21 cellular contexts compared by ENCODE assay signal in the genomic region with DNA sequence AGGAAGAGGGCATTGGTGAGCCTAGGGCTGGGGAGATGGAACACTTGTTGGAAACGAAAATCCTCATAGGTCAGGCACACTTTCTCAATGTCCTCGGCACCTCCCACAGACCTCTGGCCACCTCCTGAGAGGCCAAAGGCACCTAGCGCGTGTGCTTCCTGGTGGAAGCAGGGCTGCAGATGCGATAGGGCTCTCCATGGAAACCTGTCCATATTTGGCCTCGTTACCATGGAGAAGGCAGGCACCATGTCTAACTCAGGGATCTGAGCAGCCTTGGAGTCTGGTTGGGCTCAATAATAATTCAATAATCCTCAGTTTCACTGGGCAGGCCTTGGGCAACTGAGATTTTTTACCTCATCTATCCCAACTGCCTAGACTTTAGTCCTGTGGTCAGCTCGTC. TPM values are rescaled to one million over a fixed set of nuclear protein-coding genes. Genes with fewer than 3 reads are reported as not detected.
"Had no signal": no experiment of that assay in that cellular context is flagged by ENCODE, and none has a peak within 500 bp of the region (broad histone marks: within the 10 kb centered on the region; RNA-seq: fewer than 3 reads in every experiment).

No MANE protein-coding gene starts in this region.

- H3K36me3 Mint-ChIP-seq: activated naive CD4-positive, alpha-beta T cell treated with anti-CD3 and anti-CD28 coated beads, Interleukin-2, amount 10 ng/mL, durations not matched to agents 7 days and 5 days; naive thymus-derived CD4-positive, alpha-beta T cell; type B pancreatic cell had no signal

- H3K4me1 Mint-ChIP-seq: activated naive CD4-positive, alpha-beta T cell treated with anti-CD3 and anti-CD28 coated beads, Interleukin-2, amount 10 ng/mL, durations not matched to agents 7 days and 5 days; activated naive CD8-positive, alpha-beta T cell treated with anti-CD3 and anti-CD28 coated beads, Interleukin-2, amount 50 U/mL, for 24 hours; T-helper 17 cell had no signal

- ATAC-seq: activated naive CD8-positive, alpha-beta T cell treated with anti-CD3 and anti-CD28 coated beads, Interleukin-2, amount 50 U/mL, for 24 hours; activated T-cell treated with anti-CD3 and anti-CD28 coated beads, Interleukin-2, amount 50 U/mL, for 4 hours; heart right ventricle; left lobe of liver; naive thymus-derived CD4-positive, alpha-beta T cell; T-helper 17 cell had no signal

- H3K4me1 ChIP-seq: heart right ventricle, spleen had no signal

- DNase-seq: activated CD4-positive, alpha-beta T cell treated with anti-CD3 and anti-CD28 coated beads for 4 hours; activated CD4-positive, alpha-beta T cell treated with anti-CD3 and anti-CD28 coated beads, Interleukin-2, amount 50 U/mL, for 48 hours; activated CD4-positive, CD25-positive, alpha-beta regulatory T cell; activated CD8-positive, alpha-beta memory T cell treated with anti-CD3 and anti-CD28 coated beads, Interleukin-2, amount 50 U/mL, for 48 hours; activated naive CD4-positive, alpha-beta T cell treated with anti-CD3 and anti-CD28 coated beads, Interleukin-2, amount 10 ng/mL, durations not matched to agents 7 days and 5 days; activated naive CD8-positive, alpha-beta T cell treated with anti-CD3 and anti-CD28 coated beads, Interleukin-2, amount 50 U/mL, for 24 hours; activated T-cell treated with anti-CD3 and anti-CD28 coated beads, Interleukin-2, amount 50 U/mL, for 4 hours; heart right ventricle; naive thymus-derived CD4-positive, alpha-beta T cell; spleen; stimulated activated CD4-positive, alpha-beta T cell treated with anti-CD3 and anti-CD28 coated beads, Interleukin-4, amount 100 ng/mL, for 24 hours; stimulated activated naive CD4-positive, alpha-beta T cell treated with Interleukin-2 at 50 U/mL for 16 hours; T-helper 17 cell had no signal

- H3K4me3 Mint-ChIP-seq: activated naive CD4-positive, alpha-beta T cell treated with anti-CD3 and anti-CD28 coated beads, Interleukin-2, amount 10 ng/mL, durations not matched to agents 7 days and 5 days; activated naive CD8-positive, alpha-beta T cell treated with anti-CD3 and anti-CD28 coated beads, Interleukin-2, amount 50 U/mL, for 24 hours; activated T-cell treated with anti-CD3 and anti-CD28 coated beads, Interleukin-2, amount 50 U/mL, for 4 hours; brain; naive thymus-derived CD4-positive, alpha-beta T cell; T-helper 17 cell; type B pancreatic cell had no signal

- H3K9me3 Mint-ChIP-seq: activated naive CD4-positive, alpha-beta T cell treated with anti-CD3 and anti-CD28 coated beads, Interleukin-2, amount 10 ng/mL, durations not matched to agents 7 days and 5 days; activated naive CD8-positive, alpha-beta T cell treated with anti-CD3 and anti-CD28 coated beads, Interleukin-2, amount 50 U/mL, for 24 hours; activated T-cell treated with anti-CD3 and anti-CD28 coated beads, Interleukin-2, amount 50 U/mL, for 4 hours; activated T-helper 2 cell treated with anti-CD3 and anti-CD28 coated beads, Interferon-gamma antibody, Interleukin-2, Interleukin-4, amounts not matched to agents 10 μg/mL and 5 μg/mL and 100 μg/mL, durations not matched to agents 14 hours and 24 hours and 36 hours; type B pancreatic cell had no signal

- H3K27ac Mint-ChIP-seq: activated naive CD4-positive, alpha-beta T cell treated with anti-CD3 and anti-CD28 coated beads, Interleukin-2, amount 10 ng/mL, durations not matched to agents 7 days and 5 days; activated naive CD8-positive, alpha-beta T cell treated with anti-CD3 and anti-CD28 coated beads, Interleukin-2, amount 50 U/mL, for 24 hours; activated T-helper 2 cell treated with anti-CD3 and anti-CD28 coated beads, Interferon-gamma antibody, Interleukin-2, Interleukin-4, amounts not matched to agents 10 μg/mL and 5 μg/mL and 100 μg/mL, durations not matched to agents 14 hours and 24 hours and 36 hours; naive thymus-derived CD4-positive, alpha-beta T cell; T-helper 17 cell; type B pancreatic cell had no signal

- H3K9me3 ChIP-seq: heart right ventricle, spleen, thoracic aorta had no signal

- H3K27me3 Mint-ChIP-seq: activated naive CD8-positive, alpha-beta T cell treated with anti-CD3 and anti-CD28 coated beads, Interleukin-2, amount 50 U/mL, for 24 hours; naive thymus-derived CD4-positive, alpha-beta T cell; T-helper 17 cell; type B pancreatic cell had no signal

- H3K36me3 ChIP-seq: spleen, thoracic aorta had no signal

- H3K27ac ChIP-seq: heart right ventricle, spleen, thoracic aorta had no signal

- H3K4me3 ChIP-seq: heart right ventricle, lung, spleen, thoracic aorta had no signal

RNA-seq across cellular contexts. Expression of a gene that starts 58.3 kb away (rescaled TPM):
- total RNA-seq: fibroblast of villous mesenchyme had no signal
- polyA plus RNA-seq: keratinocyte had no signal
